22 cellular contexts compared by ENCODE assay signal in genomic region chr1:195608883-195609282, GRCh38.
DNase-seq lines count a peak whose midpoint lies in the region; ATAC-seq and TF ChIP-seq lines count a peak whose summit lies in the region.
"Had no signal": no experiment of that assay in that cellular context is flagged by ENCODE, and none has a peak within 500 bp of the region (broad histone marks: within the 10 kb centered on the region; RNA-seq: fewer than 3 reads in every experiment).

No MANE protein-coding gene starts in this region.

- no peak overlapping the region for H3K27ac Mint-ChIP-seq in chondrocyte (ENCODE audit: unreplicated experiment)
- H3K27ac Mint-ChIP-seq: activated CD4-positive, alpha-beta T cell treated with anti-CD3 and anti-CD28 coated beads for 36 hours; CD8-positive, alpha-beta T cell; stimulated activated naive B cell treated with anti-CD40 and anti-IgM and Interleukin-4, amounts not matched to agents 10 μg/mL and 1 μg/mL and 100 μg/mL, for 72 hours had no signal

- H3K36me3 Mint-ChIP-seq in chondrocyte (ENCODE audit: low read depth) = no peaks in the 10 kb centered on the region
- H3K36me3 Mint-ChIP-seq: CD8-positive, alpha-beta T cell; stimulated activated naive B cell treated with anti-CD40 and anti-IgM and Interleukin-4, amounts not matched to agents 10 μg/mL and 1 μg/mL and 100 μg/mL, for 72 hours had no signal

- peaks cover 5% of the 10 kb centered on the region for H3K9me3 Mint-ChIP-seq in chondrocyte (ENCODE audit: low read depth)

- H3K14ac ChIP-seq in trophoblast cell (ENCODE audit: low read length) = no peak overlapping the region

- H3K18ac ChIP-seq in trophoblast cell (ENCODE audit: low read length) = no peak overlapping the region

- no peak overlapping the region for H3K27ac ChIP-seq in OCI-LY1 (ENCODE audit: low read depth, low read length, poor library complexity, severe bottlenecking)
- H3K27ac ChIP-seq in trophoblast cell (ENCODE audit: low read depth, low read length) = no peak overlapping the region
- H3K27ac ChIP-seq: A549, ascending aorta, esophagus squamous epithelium, prostate gland, spleen, upper lobe of left lung had no signal

- H3K4me2 ChIP-seq in OCI-LY1 (ENCODE audit: low read length) (no peak overlapping the region), trophoblast cell (ENCODE audit: low read length) (no peak overlapping the region)
- H3K4me2 ChIP-seq: A549 had no signal

- no peak overlapping the region for H2AFZ ChIP-seq in OCI-LY1 (ENCODE audit: low read length)
- H2AFZ ChIP-seq in trophoblast cell (ENCODE audit: insufficient read depth, low read length, poor library complexity) = no peak overlapping the region

- no peaks in the 10 kb centered on the region for H4K20me1 ChIP-seq in OCI-LY1 (ENCODE audit: insufficient read depth, low read length)

- peaks cover 2% of the 10 kb centered on the region for H3K4me1 Mint-ChIP-seq in chondrocyte (ENCODE audit: low read depth)
- H3K4me1 Mint-ChIP-seq: activated CD4-positive, alpha-beta T cell treated with anti-CD3 and anti-CD28 coated beads for 36 hours; stimulated activated naive B cell treated with anti-CD40 and anti-IgM and Interleukin-4, amounts not matched to agents 10 μg/mL and 1 μg/mL and 100 μg/mL, for 72 hours had no signal

- H2AK5ac ChIP-seq in trophoblast cell (ENCODE audit: low read length) = no peak overlapping the region

- DNase-seq in NCI-H1105 treated with DMSO at 0.1 percent for 48 hours (lab: John Stamatoyannopoulos, UW) (peak; percentile 20), NCI-H1105 (lab: John Stamatoyannopoulos, UW) (no peak), chondrocyte (ENCODE audit: low spot score) (no peak), trophoblast cell (peak; percentile 0 to 47), left cardiac atrium (no peak), SKM-1 treated with dmso at 0.1 percent for 144 hours (lab: John Stamatoyannopoulos, UW; ENCODE audit: unreplicated experiment) (no peak)
- DNase-seq: activated CD4-positive, alpha-beta T cell treated with anti-CD3 and anti-CD28 coated beads for 36 hours; activated CD8-positive, alpha-beta memory T cell treated with anti-CD3 and anti-CD28 coated beads, Interleukin-2, amount 50 U/mL, for 4 hours; activated gamma-delta T cell treated with Interleukin-2 at 50 U/mL for 16 hours; CD8-positive, alpha-beta T cell; esophagus squamous epithelium; NCI-H187 treated with DMSO at 0.1 percent for 48 hours; NCI-H748 treated with DMSO at 0.1 percent for 48 hours; spleen; stimulated activated naive B cell treated with anti-CD40 and anti-IgM and Interleukin-4, amounts not matched to agents 10 μg/mL and 1 μg/mL and 100 μg/mL, for 72 hours had no signal

- H3K4me3 ChIP-seq in OCI-LY1 (ENCODE audit: low read depth, low read length, poor library complexity, severe bottlenecking) = no peak overlapping the region
- H3K4me3 ChIP-seq in trophoblast cell (ENCODE audit: low read depth, low read length) = no peak overlapping the region
- H3K4me3 ChIP-seq: A549, ascending aorta, esophagus squamous epithelium, prostate gland, spleen, upper lobe of left lung had no signal

- no peaks in the 10 kb centered on the region for H3K27me3 Mint-ChIP-seq in chondrocyte (ENCODE audit: low read depth)
- H3K27me3 Mint-ChIP-seq: activated CD4-positive, alpha-beta T cell treated with anti-CD3 and anti-CD28 coated beads for 36 hours; stimulated activated naive B cell treated with anti-CD40 and anti-IgM and Interleukin-4, amounts not matched to agents 10 μg/mL and 1 μg/mL and 100 μg/mL, for 72 hours had no signal

- intact Hi-C loops in left cardiac atrium (cut with DNase I) = no loop called here

- no peak overlapping the region for H3K9ac ChIP-seq in OCI-LY1 (ENCODE audit: low read length)
- H3K9ac ChIP-seq in trophoblast cell (ENCODE audit: low read length) = no peak overlapping the region

- H4K8ac ChIP-seq in trophoblast cell (ENCODE audit: low read depth, low read length) = no peak overlapping the region

- no peak overlapping the region for H4K91ac ChIP-seq in trophoblast cell (ENCODE audit: low read depth, low read length)

- H3K79me2 ChIP-seq in OCI-LY1 (ENCODE audit: insufficient read depth, low read length) (no peaks in the 10 kb centered on the region), trophoblast cell (ENCODE audit: control insufficient read depth, insufficient read depth, low read length, poor library complexity) (no peaks in the 10 kb centered on the region)

- H3K23ac ChIP-seq in trophoblast cell (ENCODE audit: low read length) = no peak overlapping the region

- H3K9me3 ChIP-seq in OCI-LY1 (ENCODE audit: low read length) (no peaks in the 10 kb centered on the region), trophoblast cell (ENCODE audit: insufficient read depth, low read depth, low read length) (no peaks in the 10 kb centered on the region)
- H3K9me3 ChIP-seq: A549, ascending aorta, esophagus squamous epithelium, prostate gland, upper lobe of left lung had no signal

- no peak overlapping the region for H2BK120ac ChIP-seq in trophoblast cell (ENCODE audit: insufficient read depth, low read length, poor library complexity)

- H3K79me1 ChIP-seq in trophoblast cell (ENCODE audit: low read length) = no peaks in the 10 kb centered on the region

- no peak overlapping the region for H2BK5ac ChIP-seq in trophoblast cell (ENCODE audit: low read depth, low read length, poor library complexity)

- WGBS in trophoblast cell (ENCODE audit: extremely low coverage, insufficient coverage, insufficient read length) = no CpG with 5 or more reads among the region's 1 CpG

- H3K27me3 ChIP-seq in OCI-LY1 (ENCODE audit: insufficient read depth, low read length) = no peaks in the 10 kb centered on the region
- no peaks in the 10 kb centered on the region for H3K27me3 ChIP-seq in trophoblast cell (ENCODE audit: insufficient read depth, low read length)
- H3K27me3 ChIP-seq: ascending aorta, esophagus squamous epithelium, spleen, upper lobe of left lung had no signal

- no peaks in the 10 kb centered on the region for H3F3A ChIP-seq in OCI-LY1 (ENCODE audit: insufficient read depth, low read length)

- TF ChIP-seq CTCF in OCI-LY1 (IDR thresholded peaks at IDR 0.05; ENCODE audit: low read length) = peak; percentile 10; the same call in 1 of the 2 replicates
- TF ChIP-seq CTCF in chondrocyte (IDR thresholded peaks at IDR 0.05) = peak; percentile 54

- H3K9me2 ChIP-seq in OCI-LY1 (ENCODE audit: low read depth, low read length) = no peaks in the 10 kb centered on the region

- H3K4me1 ChIP-seq in OCI-LY1 (ENCODE audit: insufficient read depth, low read length, severe bottlenecking) = no peaks in the 10 kb centered on the region
- no peaks in the 10 kb centered on the region for H3K4me1 ChIP-seq in trophoblast cell (ENCODE audit: control insufficient read depth in 1 of 2, insufficient read depth in 2 of 2, low read length in 2 of 2)
- H3K4me1 ChIP-seq: ascending aorta, esophagus squamous epithelium, prostate gland, spleen, upper lobe of left lung had no signal

- no peak overlapping the region for H3K4ac ChIP-seq in trophoblast cell (ENCODE audit: low read depth, low read length)

- no peak overlapping the region for H2BK12ac ChIP-seq in trophoblast cell (ENCODE audit: low read length)

- H3K4me3 Mint-ChIP-seq in chondrocyte (ENCODE audit: unreplicated experiment) = no peak overlapping the region
- H3K4me3 Mint-ChIP-seq: activated CD4-positive, alpha-beta T cell treated with anti-CD3 and anti-CD28 coated beads for 36 hours; CD8-positive, alpha-beta T cell; stimulated activated naive B cell treated with anti-CD40 and anti-IgM and Interleukin-4, amounts not matched to agents 10 μg/mL and 1 μg/mL and 100 μg/mL, for 72 hours had no signal

- H3K36me3 ChIP-seq in OCI-LY1 (ENCODE audit: insufficient read depth, low read length) (no peaks in the 10 kb centered on the region), trophoblast cell (ENCODE audit: control insufficient read depth in 1 of 2, insufficient read depth in 2 of 2, low read length in 2 of 2) (no peaks in the 10 kb centered on the region)
- H3K36me3 ChIP-seq: ascending aorta, esophagus squamous epithelium, prostate gland, spleen, upper lobe of left lung had no signal

- ATAC-seq in HG03045 (IDR thresholded peaks at IDR 0.05; ENCODE audit: unreplicated experiment) (no peak), left cardiac atrium (no peak)
- ATAC-seq: activated CD4-positive, alpha-beta T cell treated with anti-CD3 and anti-CD28 coated beads for 36 hours; CD8-positive, alpha-beta T cell; left lobe of liver; stimulated activated naive B cell treated with anti-CD40 and anti-IgM and Interleukin-4, amounts not matched to agents 10 μg/mL and 1 μg/mL and 100 μg/mL, for 72 hours had no signal

- H4K12ac ChIP-seq in trophoblast cell (ENCODE audit: low read depth, low read length) = no peak overlapping the region

Comparison
In these comparisons a context has a peak if more than half of its experiments do, and no peak if none do; other contexts are left out.
1. DNase-seq: peak in NCI-H1105 treated with DMSO at 0.1 percent for 48 hours (single experiment) and trophoblast cell (2 of 2); none in NCI-H1105 (single experiment), chondrocyte (single experiment), left cardiac atrium (single experiment) and SKM-1 treated with dmso at 0.1 percent for 144 hours (single experiment).